22 cellular contexts compared by ENCODE assay signal in genomic region chr6:34554593-34555322, GRCh38. TPM values are rescaled to one million over a fixed set of nuclear protein-coding genes. Genes with fewer than 3 reads are reported as not detected.
DNase-seq lines count a peak whose midpoint lies in the region; ATAC-seq, FAIRE-seq and TF ChIP-seq lines count a peak whose summit lies in the region.
"Had no signal": no experiment of that assay in that cellular context is flagged by ENCODE, and none has a peak within 500 bp of the region (broad histone marks: within the 10 kb centered on the region; RNA-seq: fewer than 3 reads in every experiment).

No MANE protein-coding gene starts in this region.

- peak overlapping the region; percentile 35 for H2BK5ac ChIP-seq in H1 (ENCODE audit: low read depth, low read length)

- no peaks in the 10 kb centered on the region for H3K9me3 Mint-ChIP-seq in activated CD8-positive, alpha-beta memory T cell treated with anti-CD3 and anti-CD28 coated beads, Interleukin-2, amount 10 ng/mL, durations not matched to agents 7 days and 5 days (ENCODE audit: low read depth)
- H3K9me3 Mint-ChIP-seq: activated T-cell treated with anti-CD3 and anti-CD28 coated beads, Interleukin-2, amount 50 U/mL, for 72 hours; dendritic cell treated with granulocyte-macrophage colony-stimulating factor and Interleukin-4, amounts not matched to agents 40 ng/mL and 50 ng/mL, for 4 days had no signal

- TF ChIP-seq CTCF in Loucy (conservative IDR thresholded peaks at IDR 0.05; ENCODE audit: low read length) (no peak), H1 (IDR thresholded peaks at IDR 0.05; ENCODE audit: control extremely low read depth in 1 of 3, insufficient read depth in 1 of 3, low read depth in 1 of 3, low read length in 3 of 3) (no peak), tibial nerve (IDR thresholded peaks at IDR 0.05) (no peak)

- TF ChIP-seq RAD21 in H1 (IDR thresholded peaks at IDR 0.05 in 1 of 2, conservative IDR thresholded peaks at IDR 0.05 in 1 of 2; ENCODE audit: low read depth in 2 of 2, low read length in 2 of 2): no peak

- no peaks in the 10 kb centered on the region for H4K20me1 ChIP-seq in Loucy (ENCODE audit: insufficient read depth, low read length, poor library complexity, severe bottlenecking)
- H4K20me1 ChIP-seq in H1 (replicated peaks in 1 of 2; ENCODE audit: control insufficient read depth in 1 of 2, insufficient read depth in 2 of 2, low read length in 2 of 2): peaks cover 0 to 1% of the 10 kb centered on the region in 2 experiments

- H4K5ac ChIP-seq in H1 (ENCODE audit: insufficient read length, low read depth, low read length): no peak overlapping the region

- no peak for TF ChIP-seq EP300 in H1 (IDR thresholded peaks at IDR 0.05; ENCODE audit: borderline replicate concordance in 1 of 2, low read depth in 2 of 2, low read length in 2 of 2)
- TF ChIP-seq EP300 in tibial nerve (IDR thresholded peaks at IDR 0.05): no peak

- H3K9ac ChIP-seq in Loucy (ENCODE audit: low read depth, low read length, poor library complexity, severe bottlenecking) (no peak overlapping the region), H1 (replicated peaks in 1 of 4; ENCODE audit: extremely low read depth in 1 of 4, low read depth in 3 of 4, low read length in 3 of 4) (no peak overlapping the region), rectal smooth muscle tissue (ENCODE audit: low read length) (no peak overlapping the region)

- H3K27ac ChIP-seq in H1 (ENCODE audit: low read depth, low read length): no peak overlapping the region
- H3K27ac ChIP-seq in rectal smooth muscle tissue (ENCODE audit: low read depth, low read length): no peak overlapping the region
- no peak overlapping the region for H3K27ac ChIP-seq in tibial nerve
- H3K27ac ChIP-seq: brain microvascular endothelial cell had no signal

- no peak for DNase-seq in activated CD8-positive, alpha-beta memory T cell treated with anti-CD3 and anti-CD28 coated beads, Interleukin-2, amount 10 ng/mL, durations not matched to agents 7 days and 5 days
- no peak for DNase-seq in activated CD8-positive, alpha-beta memory T cell treated with anti-CD3 and anti-CD28 coated beads, Interleukin-2, amount 50 U/mL, for 4 hours
- DNase-seq in H1 (ENCODE audit: low read depth in 1 of 2, low spot score in 2 of 2) (no peak), tibial nerve (ENCODE audit: low spot score in 2 of 2) (no peak), 8988T (no peak)
- DNase-seq: activated T-cell treated with anti-CD3 and anti-CD28 coated beads, Interleukin-2, amount 50 U/mL, for 72 hours; brain microvascular endothelial cell; foreskin melanocyte; NCI-H146; NCI-H748 treated with DMSO at 0.1 percent for 48 hours; stimulated activated CD4-positive, alpha-beta T cell treated with anti-CD3 and anti-CD28 coated beads, Interleukin-2, amount 100 ng/mL, for 48 hours had no signal

- no peak overlapping the region for H2BK15ac ChIP-seq in H1 (ENCODE audit: low read length)

- no peaks in the 10 kb centered on the region for H3K9me2 ChIP-seq in Loucy (replicated peaks; ENCODE audit: low read depth, low read length)

- no peak overlapping the region for H2BK120ac ChIP-seq in H1 (replicated peaks; ENCODE audit: low read depth, low read length)

- peaks cover 6% of the 10 kb centered on the region for H3K27me3 Mint-ChIP-seq in activated CD8-positive, alpha-beta memory T cell treated with anti-CD3 and anti-CD28 coated beads, Interleukin-2, amount 10 ng/mL, durations not matched to agents 7 days and 5 days

- H2AFZ ChIP-seq in Loucy (ENCODE audit: low read length): no peak overlapping the region
- no peak overlapping the region for H2AFZ ChIP-seq in H1 (ENCODE audit: low read length)

- peaks cover 16% of the 10 kb centered on the region for H3K4me1 Mint-ChIP-seq in activated CD8-positive, alpha-beta memory T cell treated with anti-CD3 and anti-CD28 coated beads, Interleukin-2, amount 10 ng/mL, durations not matched to agents 7 days and 5 days

- H3K4me3 Mint-ChIP-seq in activated CD8-positive, alpha-beta memory T cell treated with anti-CD3 and anti-CD28 coated beads, Interleukin-2, amount 10 ng/mL, durations not matched to agents 7 days and 5 days: no peak overlapping the region
- H3K4me3 Mint-ChIP-seq: activated T-cell treated with anti-CD3 and anti-CD28 coated beads, Interleukin-2, amount 50 U/mL, for 72 hours; dendritic cell treated with granulocyte-macrophage colony-stimulating factor and Interleukin-4, amounts not matched to agents 40 ng/mL and 50 ng/mL, for 4 days had no signal

- H3K4ac ChIP-seq in H1 (replicated peaks; ENCODE audit: insufficient read length, low read depth, low read length): no peak overlapping the region

- H3K4me3 ChIP-seq in Loucy (ENCODE audit: low read length, poor library complexity, severe bottlenecking) (no peak overlapping the region), H1 (ENCODE audit: extremely low read depth in 1 of 4, insufficient read depth in 2 of 4, low read depth in 3 of 4, low read length in 4 of 4) (no peak overlapping the region), rectal smooth muscle tissue (ENCODE audit: low read length) (peak overlapping the region; percentile 41), tibial nerve (no peak overlapping the region)
- H3K4me3 ChIP-seq: skin epidermis had no signal

- WGBS in H1 (ENCODE audit: extremely low coverage in 1 of 2, insufficient coverage in 1 of 2, insufficient read length in 1 of 2, insufficient replicate concordance in 2 of 2, low coverage in 1 of 2, low lambda C conversion rate in 2 of 2, missing lambda C conversion rate in 1 of 2), 2 experiments: 90% methylated on average over 19 of the region's 20 CpGs; no CpG with 5 or more reads in 1 of the 2 experiments
- 73 to 76% methylated on average over 19 to 20 of the region's 20 CpGs for WGBS in tibial nerve, 2 donors

- no peak for FAIRE-seq in H1 (lab: Jason Lieb, UNC)
- FAIRE-seq: urothelium cell line had no signal

- 0 out of 2 replicates have a peak overlapping the region, but pooled peaks have one; percentile 17 for H2BK12ac ChIP-seq in H1 (ENCODE audit: low read depth, low read length)

- H3K79me1 ChIP-seq in H1 (ENCODE audit: low read depth, low read length): no peaks in the 10 kb centered on the region

- ATAC-seq in activated CD8-positive, alpha-beta memory T cell treated with anti-CD3 and anti-CD28 coated beads, Interleukin-2, amount 10 ng/mL, durations not matched to agents 7 days and 5 days: peak; percentile 52
- ATAC-seq in GM21526 (IDR thresholded peaks at IDR 0.05; ENCODE audit: low FRiP score, unreplicated experiment): no peak

- H3K36me3 ChIP-seq in Loucy (ENCODE audit: insufficient read depth, low read length) (no peaks in the 10 kb centered on the region), H1 (ENCODE audit: control insufficient read depth in 2 of 4, insufficient read depth in 4 of 4, low read length in 3 of 4) (no peaks in the 10 kb centered on the region), rectal smooth muscle tissue (ENCODE audit: control insufficient read depth, insufficient read depth, low read length) (no peaks in the 10 kb centered on the region), tibial nerve (no peaks in the 10 kb centered on the region)
- H3K36me3 ChIP-seq: brain microvascular endothelial cell had no signal

- 0 out of 2 replicates have a peak overlapping the region, but pooled peaks have one; percentile 53 for H2AK5ac ChIP-seq in H1 (ENCODE audit: low read depth, low read length)

- H4K91ac ChIP-seq in H1 (replicated peaks; ENCODE audit: insufficient read length, low read length): no peak overlapping the region

- POLR2A ChIA-PET in H1 (lab: Charles Lee; ENCODE audit: partially characterized antibody): interaction anchor here (0.6 to 1.8 kb wide), 3 partner anchors 18 to 725 kb away, joined by 3 to 4 read pairs (median 3); no protein-coding TSS in a partner anchor

- no peak overlapping the region for H3K23ac ChIP-seq in H1 (ENCODE audit: insufficient read length)

- H3K79me2 ChIP-seq in Loucy (ENCODE audit: insufficient read depth, low read length) (no peaks in the 10 kb centered on the region), H1 (ENCODE audit: control insufficient read depth in 1 of 2, insufficient read depth in 2 of 2, low read length in 2 of 2) (no peaks in the 10 kb centered on the region)

- no peak overlapping the region for H3K27ac Mint-ChIP-seq in activated CD8-positive, alpha-beta memory T cell treated with anti-CD3 and anti-CD28 coated beads, Interleukin-2, amount 10 ng/mL, durations not matched to agents 7 days and 5 days
- H3K27ac Mint-ChIP-seq: activated T-cell treated with anti-CD3 and anti-CD28 coated beads, Interleukin-2, amount 50 U/mL, for 72 hours; dendritic cell treated with granulocyte-macrophage colony-stimulating factor and Interleukin-4, amounts not matched to agents 40 ng/mL and 50 ng/mL, for 4 days; progenitor cell of endocrine pancreas had no signal

- H3K27me3 ChIP-seq in Loucy (ENCODE audit: insufficient read depth, low read length, poor library complexity, severe bottlenecking) (no peaks in the 10 kb centered on the region), H1 (replicated peaks in 1 of 4; ENCODE audit: control insufficient read depth in 3 of 4, extremely low read depth in 1 of 4, insufficient read depth in 3 of 4, low read length in 3 of 4) (no peaks in the 10 kb centered on the region), rectal smooth muscle tissue (ENCODE audit: control insufficient read depth, insufficient read depth, low read length) (no peaks in the 10 kb centered on the region), tibial nerve (no peaks in the 10 kb centered on the region)
- H3K27me3 ChIP-seq: brain microvascular endothelial cell had no signal

- CTCF ChIA-PET in activated CD8-positive, alpha-beta memory T cell treated with anti-CD3 and anti-CD28 coated beads, Interleukin-2, amount 10 ng/mL, durations not matched to agents 7 days and 5 days (lab: Charles Lee): interaction anchor here (1.0 to 1.4 kb wide), 3 partner anchors 28 to 95 kb away, joined by 3 to 5 read pairs (median 4); no protein-coding TSS in a partner anchor
- CTCF ChIA-PET in H1 (lab: Charles Lee; ENCODE audit: partially characterized antibody): interaction anchor here (0.9 to 6.4 kb wide), 11 partner anchors 12 to 94 kb away, joined by 3 to 35 read pairs (median 5); no protein-coding TSS in a partner anchor

- no peaks in the 10 kb centered on the region for H3K36me3 Mint-ChIP-seq in activated CD8-positive, alpha-beta memory T cell treated with anti-CD3 and anti-CD28 coated beads, Interleukin-2, amount 10 ng/mL, durations not matched to agents 7 days and 5 days

- no peak for TF ChIP-seq POLR2A in H1 (IDR thresholded peaks at IDR 0.05; ENCODE audit: control extremely low read depth in 1 of 2, low read depth in 2 of 2, low read length in 2 of 2)
- no peak for TF ChIP-seq POLR2A in tibial nerve (IDR thresholded peaks at IDR 0.05)

- no peaks in the 10 kb centered on the region for H3K23me2 ChIP-seq in H1 (ENCODE audit: low read depth, low read length)

- no peak overlapping the region; the same call in 1 of the 2 replicates for H3K18ac ChIP-seq in H1 (ENCODE audit: extremely low read depth, low read length)

- no peak overlapping the region for H3K56ac ChIP-seq in H1 (replicated peaks; ENCODE audit: insufficient read length, low read depth, low read length)

- no peaks in the 10 kb centered on the region for H3K9me3 ChIP-seq in Loucy (ENCODE audit: insufficient read depth, low read depth, low read length)
- no peaks in the 10 kb centered on the region for H3K9me3 ChIP-seq in H1 (ENCODE audit: insufficient read depth in 2 of 2, low read depth in 1 of 2, low read length in 1 of 2)
- peaks cover 0 to 11% (median 0%) of the 10 kb centered on the region in 4 donors for H3K9me3 ChIP-seq in tibial nerve

- H3K4me2 ChIP-seq in Loucy (ENCODE audit: low read depth, low read length, poor library complexity, severe bottlenecking) (peak overlapping the region; percentile 6), H1 (ENCODE audit: insufficient read depth in 1 of 2, low read depth in 2 of 2, low read length in 2 of 2) (no peak overlapping the region)

- H3K4me1 ChIP-seq in Loucy (ENCODE audit: insufficient read depth, low read length, poor library complexity, severe bottlenecking): peaks cover 5% of the 10 kb centered on the region
- peaks cover 0 to 4% (median 0%) of the 10 kb centered on the region in 4 experiments; a peak in 1 of 7 replicates for H3K4me1 ChIP-seq in H1 (replicated peaks in 1 of 4; ENCODE audit: control insufficient read depth in 3 of 4, insufficient read depth in 4 of 4, low read length in 3 of 4)
- no peaks in the 10 kb centered on the region for H3K4me1 ChIP-seq in rectal smooth muscle tissue (ENCODE audit: control insufficient read depth, insufficient read depth, low read length)
- H3K4me1 ChIP-seq in tibial nerve: no peaks in the 10 kb centered on the region

- H2BK20ac ChIP-seq in H1 (ENCODE audit: low read length): no peak overlapping the region

- H3K14ac ChIP-seq in H1 (ENCODE audit: insufficient read length): no peak overlapping the region

- H3F3A ChIP-seq in Loucy (ENCODE audit: low read depth): no peaks in the 10 kb centered on the region

- H4K8ac ChIP-seq in H1 (ENCODE audit: extremely low read depth, insufficient read depth, low read length): no peak overlapping the region

RNA-seq across cellular contexts. Expression of gene SPDEF, which starts 1.4 kb away (rescaled TPM):
- total RNA-seq in activated CD8-positive, alpha-beta memory T cell treated with anti-CD3 and anti-CD28 coated beads, Interleukin-2, amount 10 ng/mL, durations not matched to agents 7 days and 5 days: under 1 TPM in 1 of 2 experiments, not detected in 1; 0.12 TPM
- total RNA-seq in H1 (2021; fragmentation: NEBNext Ultra II Directional; extraction: Animal tissue kit (Norgen Biotek cat#: 25700)): 0.15 TPM in 1 of 2 replicates, not detected in the other
- 0.30 TPM in 2 replicates for polyA plus RNA-seq in H1 (2011; rRNA removed)
- 0.45 TPM for polyA plus RNA-seq in H1 (2011; cell fraction: cytosol; rRNA removed)
- polyA plus RNA-seq in H1 (2011; cell fraction: nucleus; rRNA removed): 0.87 TPM
- polyA plus RNA-seq in H1 (2012, experiment 1 of 2): 0.15 to 0.36 TPM (median 0.19 TPM) in 3 of 4 replicates, not detected in the other
- polyA plus RNA-seq in H1 (2012, experiment 2 of 2): not detected
- 0.06 TPM for polyA plus RNA-seq in H1 (2013, experiment 1 of 2)
- 0.06 TPM for polyA plus RNA-seq in H1 (2013, experiment 2 of 2)
- polyA minus RNA-seq in H1 (2011; rRNA and poly(A)+ RNA removed): not detected in 2 replicates
- not detected for polyA minus RNA-seq in H1 (2011; cell fraction: cytosol; rRNA and poly(A)+ RNA removed)
- polyA minus RNA-seq in H1 (2011; cell fraction: nucleus; rRNA and poly(A)+ RNA removed): 0.40 TPM
- not detected for total RNA-seq in tibial nerve
- total RNA-seq: Daoy, kidney epithelial cell, MCF 10A, SK-MEL-5 had no signal
